8 cellular contexts compared by ENCODE assay signal in the genomic region with DNA sequence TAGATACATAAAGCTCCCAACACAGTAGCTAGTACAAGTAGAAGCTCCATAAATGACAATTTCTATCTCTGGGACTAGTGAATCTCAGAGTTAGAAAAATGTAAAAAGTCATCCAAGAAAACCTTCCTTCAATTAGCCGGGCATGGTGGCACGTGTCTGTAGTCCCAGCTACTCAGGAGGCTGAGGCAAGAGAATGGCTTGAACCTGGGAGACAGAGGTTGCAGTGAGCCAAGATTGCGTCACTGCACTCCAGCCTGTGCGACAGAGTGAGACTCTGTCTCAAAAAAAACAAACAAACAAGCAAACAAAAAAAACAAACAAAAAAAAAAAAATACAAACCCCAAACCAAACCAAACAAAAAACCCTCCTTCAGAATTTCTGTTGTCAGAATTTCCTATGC.
A peak's percentile ranks its signal among the peaks of the same experiment; 100 is the strongest.
DNase-seq lines count a peak whose midpoint lies in the region; ATAC-seq, FAIRE-seq and TF ChIP-seq lines count a peak whose summit lies in the region.
"Not testable (repeated sequence)": the region's sequence is repeated elsewhere in the genome, so short reads cannot be mapped to it uniquely, and the experiment has no call there.

No MANE protein-coding gene starts in this region.

- WGBS in K562 (ENCODE audit: insufficient coverage, low coverage, missing lambda C conversion rate) = 55% methylated on average over 4 of the region's 4 CpGs
- WGBS in stomach, 5 donors = 76 to 86% (median 84%) methylated on average over 4 of the region's 4 CpGs

- H3K4me2 ChIP-seq in PC-9; K562 (ENCODE audit: insufficient read depth, low read length); keratinocyte (ENCODE audit: control insufficient read depth, extremely low read depth, insufficient read depth, low read depth, low read length); osteoblast (ENCODE audit: insufficient read depth, low read length): not testable (repeated sequence)

- peak overlapping the region; percentile 95 for H3K27ac ChIP-seq in ACC112 (ENCODE audit: low read depth, low read length)
- H3K27ac ChIP-seq in HEK293 (ENCODE audit: extremely low read depth, low read depth, low read length); K562 (ENCODE audit: extremely low read depth, low read depth, low read length): not testable (repeated sequence)
- H3K27ac ChIP-seq in PC-9 = peak overlapping the region; percentile 83
- H3K27ac ChIP-seq in epithelial cell of prostate = peak overlapping the region; percentile 97
- H3K27ac ChIP-seq in keratinocyte (ENCODE audit: control insufficient read depth, insufficient read depth, low read length) = peak overlapping the region; percentile 98
- H3K27ac ChIP-seq in osteoblast (ENCODE audit: low read depth, low read length) = peak overlapping the region; percentile 98
- peak overlapping the region in 4 of 5 donors; percentile 48 to 73 (median 63) for H3K27ac ChIP-seq in stomach

- not testable (repeated sequence) for H3K9me2 ChIP-seq in PC-9 (ENCODE audit: insufficient read depth)

- peaks cover 37% of the 10 kb centered on the region for H3F3A ChIP-seq in PC-9 (ENCODE audit: insufficient read depth, low read depth)

- TF ChIP-seq CTCF in HEK293 (tag by site-specific recombination; IDR thresholded peaks at IDR 0.05); PC-9 (conservative IDR thresholded peaks at IDR 0.05); K562 (IDR thresholded peaks at IDR 0.05 in 2 of 3, conservative IDR thresholded peaks at IDR 0.05 in 1 of 3; ENCODE audit: insufficient read depth in 2 of 3, low read depth in 1 of 3, low read length in 3 of 3); keratinocyte (optimal IDR thresholded peaks at IDR 0.05 in 1 of 3, IDR thresholded peaks at IDR 0.05 in 1 of 3, conservative IDR thresholded peaks at IDR 0.05 in 1 of 3; ENCODE audit: extremely low read depth in 1 of 3, insufficient read depth in 2 of 3, low read length in 3 of 3); osteoblast (IDR thresholded peaks at IDR 0.05; ENCODE audit: extremely low read depth, low read depth, low read length); stomach (IDR thresholded peaks at IDR 0.05): not testable (repeated sequence)

- dilution Hi-C loops in keratinocyte (cut with MboI; ENCODE audit: extremely low pct_ligation_motif_present, low sequenced_read_pairs) = not testable (repeated sequence)

- not testable (repeated sequence) for H2AFZ ChIP-seq in ACC112 (ENCODE audit: low read length, unreplicated experiment); PC-9; K562 (ENCODE audit: low read depth, low read length); keratinocyte (ENCODE audit: control insufficient read depth, low read length); osteoblast (ENCODE audit: low read length)

- TF ChIP-seq EP300 in K562 (IDR thresholded peaks at IDR 0.05; ENCODE audit: low read length); stomach (IDR thresholded peaks at IDR 0.05): not testable (repeated sequence)

- in situ Hi-C loops in K562 (cut with MboI) = not testable (repeated sequence)

- CTCF ChIA-PET in HEK293 (lab: Yijun Ruan, JAX) = interaction anchor here (0.6 to 1.5 kb wide), 9 partner anchors 8 to 141 kb away, joined by 3 to 5 read pairs (median 4); no protein-coding TSS in a partner anchor
- CTCF ChIA-PET in PC-9 (lab: Charles Lee) = interaction anchor here (1.2 kb wide), 2 partner anchors 52 to 114 kb away, joined by 3 to 5 read pairs; no protein-coding TSS in a partner anchor
- CTCF ChIA-PET in K562 (lab: Yijun Ruan, JAX; ENCODE audit: low intra/inter-chr PET ratio) = not testable (repeated sequence)

- not testable (repeated sequence) for FAIRE-seq in K562 (lab: Jason Lieb, UNC); keratinocyte (lab: Jason Lieb, UNC)

- not testable (repeated sequence) for H3K27me3 ChIP-seq in ACC112 (ENCODE audit: insufficient read depth, low read length); PC-9 (ENCODE audit: insufficient read depth, low read depth); K562 (ENCODE audit: control insufficient read depth in 2 of 2, insufficient read depth in 2 of 2, low read length in 2 of 2); keratinocyte (ENCODE audit: control insufficient read depth, extremely low read depth, insufficient read depth, low read length); osteoblast (ENCODE audit: insufficient read depth, low read length); stomach

- POLR2A ChIA-PET in HEK293 (lab: Yijun Ruan, JAX) (interaction anchor here (0.7 to 1.5 kb wide), 2 partner anchors 63 to 105 kb away, joined by 3 read pairs; no protein-coding TSS in a partner anchor), PC-9 (lab: Charles Lee; ENCODE audit: unreplicated experiment) (interaction anchor here (0.5 kb wide), 1 partner anchor 176 kb away, joined by 6 read pairs; no protein-coding TSS in a partner anchor), K562 (lab: Yijun Ruan, JAX) (interaction anchor here (1.4 kb wide), 1 partner anchor 33 kb away, joined by 3 read pairs; no protein-coding TSS in a partner anchor)

- intact Hi-C loops in PC-9 (cut with micrococcal nuclease; ENCODE audit: unreplicated experiment); stomach (cut with DNase I; ENCODE audit: low total_unique reads): not testable (repeated sequence)
- intact Hi-C loops in K562 (cut with micrococcal nuclease) = loop anchor here (5.0 to 10.0 kb wide), 2 partner anchors 63 to 404 kb away; partner anchors contain the start of gene UGCG

- not testable (repeated sequence) for H3K36me3 ChIP-seq in ACC112 (ENCODE audit: insufficient read depth, low read length); HEK293 (ENCODE audit: control insufficient read depth in 2 of 2, insufficient read depth in 1 of 2, low read length in 2 of 2); PC-9 (ENCODE audit: low read depth); K562 (ENCODE audit: control insufficient read depth, insufficient read depth, low read length); keratinocyte (ENCODE audit: control insufficient read depth in 2 of 2, extremely low read depth in 1 of 2, insufficient read depth in 2 of 2, low read length in 2 of 2); osteoblast (ENCODE audit: insufficient read depth, low read length); stomach

- not testable (repeated sequence) for H3K9me1 ChIP-seq in K562 (ENCODE audit: control insufficient read depth, insufficient read depth, low read length); keratinocyte (ENCODE audit: control insufficient read depth, extremely low read depth, insufficient read depth, low read length)

- not testable (repeated sequence) for TF ChIP-seq POLR2A in K562 (conservative IDR thresholded peaks at IDR 0.05); stomach (IDR thresholded peaks at IDR 0.05)

- not testable (repeated sequence) for H4K20me1 ChIP-seq in PC-9 (ENCODE audit: insufficient read depth); K562 (replicated peaks; ENCODE audit: control insufficient read depth, insufficient read depth, low read length); keratinocyte (ENCODE audit: control insufficient read depth, extremely low read depth, insufficient read depth, low read length); osteoblast (ENCODE audit: insufficient read depth, low read length)

- not testable (repeated sequence) for H3K9me3 ChIP-seq in HEK293 (ENCODE audit: control insufficient read depth, insufficient read depth, low read depth, low read length); PC-9 (ENCODE audit: insufficient read depth, low read depth); K562 (replicated peaks; ENCODE audit: control insufficient read depth, insufficient read depth, low read depth, low read length); keratinocyte (ENCODE audit: control insufficient read depth, low read depth, low read length); osteoblast (ENCODE audit: low read depth, low read length); stomach

- H3K4me1 ChIP-seq in ACC112 (ENCODE audit: control insufficient read depth, insufficient read depth, low read length, unreplicated experiment) (peaks cover 54% of the 10 kb centered on the region), HEK293 (ENCODE audit: control insufficient read depth, insufficient read depth, low read length) (peaks cover 19% of the 10 kb centered on the region), PC-9 (replicated peaks; ENCODE audit: insufficient read depth) (peaks cover 39% of the 10 kb centered on the region), K562 (replicated peaks in 1 of 2; ENCODE audit: control insufficient read depth in 2 of 2, insufficient read depth in 2 of 2, low read length in 2 of 2) (peaks cover 4 to 30% of the 10 kb centered on the region in 2 experiments; a peak in 3 of 5 replicates), keratinocyte (ENCODE audit: control insufficient read depth, extremely low read depth, insufficient read depth, low read length) (peaks cover 58% of the 10 kb centered on the region), osteoblast (ENCODE audit: insufficient read depth, low read length) (peaks cover 50% of the 10 kb centered on the region), stomach (peaks cover 13 to 53% (median 21%) of the 10 kb centered on the region in 4 donors)

- not testable (repeated sequence) for DNase-seq in PC-9; K562 (ENCODE audit: extremely low read depth in 1 of 4, low spot score in 3 of 4); epithelial cell of prostate (ENCODE audit: low read depth, low spot score); keratinocyte (ENCODE audit: low read depth, low spot score); osteoblast (ENCODE audit: insufficient read length, low spot score, missing footprints); stomach

- not testable (repeated sequence) for H3K79me2 ChIP-seq in ACC112 (ENCODE audit: control insufficient read depth, insufficient read depth, low read length, unreplicated experiment); PC-9 (ENCODE audit: low read depth); K562 (ENCODE audit: control insufficient read depth, insufficient read depth, low read length); keratinocyte (ENCODE audit: control insufficient read depth, insufficient read depth, low read length); osteoblast (ENCODE audit: insufficient read depth, low read length)

- H3K4me3 ChIP-seq in ACC112 (ENCODE audit: low read depth, low read length); HEK293 (ENCODE audit: low read depth, low read length); PC-9; K562; keratinocyte (ENCODE audit: control insufficient read depth in 2 of 3, extremely low read depth in 1 of 3, insufficient read depth in 2 of 3, low read depth in 1 of 3, low read length in 3 of 3); osteoblast (ENCODE audit: insufficient read depth, low read length); stomach: not testable (repeated sequence)

- not testable (repeated sequence) for ATAC-seq in K562

- BruUV-seq in PC-9 (replicated peaks; lab: Mats Ljungman, UMichigan); K562 (replicated peaks; lab: Mats Ljungman, UMichigan): not testable (repeated sequence)

- not testable (repeated sequence) for H3K9ac ChIP-seq in K562 (ENCODE audit: insufficient read depth in 1 of 2, low read depth in 2 of 2, low read length in 2 of 2)
- peak overlapping the region; percentile 77 for H3K9ac ChIP-seq in keratinocyte (ENCODE audit: control insufficient read depth, extremely low read depth, insufficient read depth, low read length)

- TF ChIP-seq RAD21 in K562 (CRISPR knock-in tag; conservative IDR thresholded peaks at IDR 0.05 in 1 of 2, IDR thresholded peaks at IDR 0.05 in 1 of 2) = not testable (repeated sequence)
